ENCODE assay signal across 4 cellular contexts in genomic region chr14:31768355-31768754, GRCh38.
"Had no signal": no experiment of that assay in that cellular context is flagged by ENCODE, and none has a peak within 500 bp of the region (broad histone marks: within the 10 kb centered on the region; RNA-seq: fewer than 3 reads in every experiment).

No MANE protein-coding gene starts in this region.

- DNase-seq: H9, HCEC 1CT, KBM-7 had no signal

- H3K4me3 ChIP-seq: GM23338 had no signal

- ATAC-seq: GM23338 had no signal
